1 cellular context compared by ENCODE assay signal in the genomic region with DNA sequence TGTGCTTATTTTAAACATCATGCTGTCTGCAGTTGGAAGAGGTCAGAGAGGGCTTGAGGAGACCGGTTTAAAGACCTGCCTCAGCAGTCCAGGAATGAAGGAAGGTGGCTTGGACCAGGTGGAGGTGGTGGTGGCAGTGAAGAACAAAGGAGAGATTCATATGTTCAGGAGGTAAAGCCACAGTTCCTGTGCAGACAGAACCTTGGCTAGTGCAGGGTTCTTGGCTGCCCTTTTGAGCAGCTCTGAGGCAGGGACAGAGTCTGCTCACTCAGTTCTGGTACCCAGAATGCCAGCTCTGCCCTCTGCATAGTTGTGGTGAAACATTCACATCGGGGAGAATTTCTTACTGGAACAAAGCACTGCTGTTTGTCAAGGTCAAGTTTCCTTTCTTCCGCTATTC.
TF ChIP-seq lines count a peak whose summit lies in the region.

No MANE protein-coding gene starts in this region.

TF ChIP-seq in H1, 55 proteins besides CTCF, POLR2A, EP300 and RAD21 (continued from another document):
- TF ChIP-seq CHD7 (IDR thresholded peaks at IDR 0.05; ENCODE audit: insufficient replicate concordance, low read length) = no peak
- TF ChIP-seq FOSL1 (IDR thresholded peaks at IDR 0.05; ENCODE audit: insufficient read depth, low read depth, low read length) = no peak
